9 cellular contexts compared by ENCODE assay signal in the genomic region with DNA sequence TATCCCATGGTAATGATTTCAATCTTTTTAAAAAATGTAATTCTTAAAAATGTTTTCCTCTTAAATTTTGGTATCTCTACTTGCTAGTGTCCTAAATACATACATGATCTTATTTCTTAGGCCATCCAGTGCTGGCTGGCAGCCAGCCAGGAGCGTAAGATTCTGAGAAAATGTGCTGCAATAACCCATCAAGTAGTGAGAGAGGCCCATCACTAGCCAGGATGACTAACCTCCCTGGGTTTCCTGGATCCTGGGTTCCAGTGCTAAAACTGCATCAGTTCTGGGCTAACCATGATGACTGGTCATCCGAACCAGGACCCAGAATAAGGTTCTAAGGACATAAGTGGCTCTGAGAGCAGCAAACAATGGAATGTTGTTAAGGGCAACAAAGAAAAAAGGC. TPM values are rescaled to one million over a fixed set of nuclear protein-coding genes. Genes with fewer than 3 reads are reported as not detected.
DNase-seq lines count a peak whose midpoint lies in the region; ATAC-seq and TF ChIP-seq lines count a peak whose summit lies in the region.
"Had no signal": no experiment of that assay in that cellular context is flagged by ENCODE, and none has a peak within 500 bp of the region (broad histone marks: within the 10 kb centered on the region; RNA-seq: fewer than 3 reads in every experiment).

No MANE protein-coding gene starts in this region.

- H3K27me3 ChIP-seq in MG63, result no peaks in the 10 kb centered on the region

- no peak for TF ChIP-seq CTCF in choroid plexus epithelial cell (conservative IDR thresholded peaks at IDR 0.05; ENCODE audit: low read depth, low read length)

- H3K36me3 ChIP-seq in MG63, result peaks cover 5% of the 10 kb centered on the region

- intact Hi-C loops in posterior vena cava (cut with DNase I), result no loop called here

- H3K4me3 ChIP-seq in MG63 (no peak overlapping the region), choroid plexus epithelial cell (ENCODE audit: low read depth, low read length) (no peak overlapping the region)

- DNase-seq in CD1c-positive myeloid dendritic cell (ENCODE audit: extremely low spot score) (peak; percentile 78), MG63 (peak; percentile 48), choroid plexus epithelial cell (ENCODE audit: low read depth) (peak; percentile 96), posterior vena cava (ENCODE audit: low spot score) (peak; percentile 94), GOT3 (lab: John Stamatoyannopoulos, UW) (no peak), T1000 (lab: John Stamatoyannopoulos, UW) (no peak), COLO668 (lab: John Stamatoyannopoulos, UW; ENCODE audit: unreplicated experiment) (no peak)
- DNase-seq: NCI-H187 had no signal

- no peaks in the 10 kb centered on the region for H3K9me3 ChIP-seq in MG63

- ATAC-seq in HG03196 (IDR thresholded peaks at IDR 0.05; ENCODE audit: unreplicated experiment), result no peak

RNA-seq across cellular contexts. Expression of a gene that starts 15.7 kb away (rescaled TPM):
- not detected in 2 replicates for total RNA-seq in MG63 (2014; rRNA removed; shearing (Covaris generic); ENCODE audit: low replicate concordance)
- 1 to 10 TPM; 1.1 to 1.9 TPM for total RNA-seq in posterior vena cava

RNA-seq across cellular contexts. Expression of a gene that starts 42.0 kb away (rescaled TPM):
- total RNA-seq in MG63 (2014; rRNA removed; shearing (Covaris generic); ENCODE audit: low replicate concordance), result 2.3 TPM in 1 of 2 replicates, not detected in the other
- 10 to 100 TPM; 22.8 to 38.7 TPM for total RNA-seq in posterior vena cava

Comparison
In these comparisons a context has a peak if more than half of its experiments do, and no peak if none do; other contexts are left out.
1. DNase-seq: peak in CD1c-positive myeloid dendritic cell (single experiment), MG63 (single experiment), choroid plexus epithelial cell (single experiment) and posterior vena cava (single experiment); none in GOT3 (single experiment), T1000 (single experiment) and COLO668 (single experiment).